Comparison of ENCODE assay signal across 8 cellular contexts in genomic region chr11:118923721-118924587, GRCh38. TPM values are rescaled to one million over a fixed set of nuclear protein-coding genes. Genes with fewer than 3 reads are reported as not detected.
DNase-seq lines count a peak whose midpoint lies in the region; ATAC-seq, FAIRE-seq and TF ChIP-seq lines count a peak whose summit lies in the region.

No MANE protein-coding gene starts in this region.

- H3K4me1 Mint-ChIP-seq in T-cell: peaks cover 49 to 60% (median 59%) of the 10 kb centered on the region in 3 donors

- H3K36me3 ChIP-seq in ES-I3 (ENCODE audit: insufficient read depth, low read length) (no peaks in the 10 kb centered on the region), esophagus squamous epithelium (no peaks in the 10 kb centered on the region), pancreas (no peaks in the 10 kb centered on the region)

- H3K9me3 ChIP-seq in ES-I3 (ENCODE audit: control insufficient read depth, insufficient read depth, low read length): no peaks in the 10 kb centered on the region
- H3K9me3 ChIP-seq in esophagus squamous epithelium: no peaks in the 10 kb centered on the region
- no peaks in the 10 kb centered on the region for H3K9me3 ChIP-seq in pancreas

- no peak for FAIRE-seq in pancreas (lab: Jason Lieb, UNC)
- no peak for FAIRE-seq in GM12891 (lab: Jason Lieb, UNC)

- ATAC-seq in T-cell (replicated peaks in 1 of 4): peak in 3 of 4 experiments; percentile 2 to 6 (median 3)
- no peak for ATAC-seq in pancreas
- ATAC-seq in GM21717 (IDR thresholded peaks at IDR 0.05; ENCODE audit: unreplicated experiment): no peak

- H3K4me1 ChIP-seq in ES-I3 (ENCODE audit: insufficient read depth, low read length) (peaks cover 30% of the 10 kb centered on the region), esophagus squamous epithelium (peaks cover 69 to 83% (median 77%) of the 10 kb centered on the region in 3 donors), pancreas (peaks cover 23 to 45% (median 31%) of the 10 kb centered on the region in 3 donors)

- H3K9ac ChIP-seq in ES-I3 (ENCODE audit: low read depth, low read length): peak overlapping the region; percentile 81

- peak overlapping the region; percentile 93 to 96 (median 96) for H3K4me3 Mint-ChIP-seq in T-cell

- 0 to 5% methylated on average over 3 to 7 of the region's 7 CpGs for WGBS in esophagus squamous epithelium, 2 donors
- 3 to 8% methylated on average over 7 of the region's 7 CpGs for WGBS in pancreas, 2 donors

- H3K27ac Mint-ChIP-seq in T-cell: peak overlapping the region; percentile 93 to 95

- CTCF ChIA-PET in T-cell (lab: Charles Lee): interaction anchor here (0.6 to 2.4 kb wide), 7 partner anchors 11 to 230 kb away, joined by 3 to 8 read pairs (median 3); partner anchors contain the start of gene DDX6 (in 1 of the 2)

- peak in 3 of 34 experiments; percentile 36 to 45 (median 41) for DNase-seq in T-cell
- DNase-seq in esophagus squamous epithelium (lab: John Stamatoyannopoulos, UW): no peak
- DNase-seq in pancreas: peak in 2 of 6 donors; percentile 36 to 64
- no peak for DNase-seq in GM12891 (ENCODE audit: insufficient read length, low spot score)
- no peak for DNase-seq in head of caudate nucleus
- no peak for DNase-seq in NCI-H2227 treated with DMSO at 0.1 percent for 48 hours (lab: John Stamatoyannopoulos, UW)

- POLR2A ChIA-PET in T-cell (lab: Charles Lee): interaction anchor here (0.5 to 1.4 kb wide), 11 partner anchors 10 to 224 kb away, joined by 3 to 12 read pairs (median 5); no protein-coding TSS in a partner anchor

- no peaks in the 10 kb centered on the region for H3K27me3 Mint-ChIP-seq in T-cell

- H3K27me3 ChIP-seq in esophagus squamous epithelium (no peaks in the 10 kb centered on the region), pancreas (no peaks in the 10 kb centered on the region)

- intact Hi-C loops in esophagus squamous epithelium (cut with DNase I) (loop anchor here (2.0 kb wide), 1 partner anchor 15 kb away; no protein-coding TSS in a partner anchor), pancreas (cut with DNase I) (loop anchor here in 1 of 3 donors (2.0 kb wide), 1 partner anchor 15 kb away; no protein-coding TSS in a partner anchor), head of caudate nucleus (cut with DNase I) (no loop called here)

- TF ChIP-seq CTCF in esophagus squamous epithelium (IDR thresholded peaks at IDR 0.05): no peak
- no peak for TF ChIP-seq CTCF in pancreas (IDR thresholded peaks at IDR 0.05)

- TF ChIP-seq POLR2A in esophagus squamous epithelium (IDR thresholded peaks at IDR 0.05): peak in 1 of 4 donors; percentile 17
- TF ChIP-seq POLR2A in GM12891 (IDR thresholded peaks at IDR 0.05; ENCODE audit: low read depth, low read length): no peak

- peak overlapping the region; percentile 95 to 100 (median 98) for H3K27ac ChIP-seq in esophagus squamous epithelium
- H3K27ac ChIP-seq in pancreas: peak overlapping the region; percentile 66 to 95 (median 92)

- H3K4me3 ChIP-seq in esophagus squamous epithelium (peak overlapping the region; percentile 78 to 92 (median 90)), pancreas (peak overlapping the region; percentile 46 to 88 (median 77))

- H3K9me3 Mint-ChIP-seq in T-cell: no peaks in the 10 kb centered on the region

- H3K36me3 Mint-ChIP-seq in T-cell: peaks cover 28% of the 10 kb centered on the region

TF ChIP-seq in GM12891, 5 proteins besides CTCF, POLR2A, EP300 and RAD21:
- no peak for TF ChIP-seq TAF1 (IDR thresholded peaks at IDR 0.05; ENCODE audit: low read depth, low read length)
- no peak for TF ChIP-seq POU2F2 (IDR thresholded peaks at IDR 0.05; ENCODE audit: low read depth, low read length)
- TF ChIP-seq POLR2AphosphoS5 (IDR thresholded peaks at IDR 0.05; ENCODE audit: low read depth, low read length): no peak
TF ChIP-seq in GM12891: peak in this region for 0.

RNA-seq across cellular contexts. Expression of gene BCL9L, which starts 1.8 kb away (rescaled TPM):
- total RNA-seq in T-cell: 100 to 1,000 TPM; 229 to 331 (median 308) TPM
- total RNA-seq in esophagus squamous epithelium: 10 to 100 TPM; 16.4 to 29.6 (median 18.9) TPM
- 10 to 100 TPM; 15.2 to 40.8 (median 23.3) TPM for total RNA-seq in pancreas
- 10 to 100 TPM in 1 of 2 donors, 1 to 10 TPM in 1; 6.5 to 31.4 TPM for polyA plus RNA-seq in pancreas
- polyA plus RNA-seq in GM12891 (2012; ENCODE audit: low read depth, missing spikeins): 5.5 TPM

RNA-seq across cellular contexts. Expression of gene UPK2, which starts 32.1 kb away (rescaled TPM):
- total RNA-seq in T-cell: under 1 TPM in 1 of 5 donors, not detected in 4; 0.32 TPM
- under 1 TPM in 1 of 4 donors, not detected in 3; 0.57 TPM for total RNA-seq in esophagus squamous epithelium
- total RNA-seq in pancreas: under 1 TPM in 1 of 6 donors, not detected in 5; 0.16 TPM
- polyA plus RNA-seq in pancreas: under 1 TPM; 0.09 to 0.19 TPM
- polyA plus RNA-seq in GM12891 (2012; ENCODE audit: low read depth, missing spikeins): 1.9 TPM

RNA-seq across cellular contexts. Expression of gene CXCR5, which starts 40.3 kb away (rescaled TPM):
- 10 to 100 TPM in 1 of 5 donors, 1 to 10 TPM in 4; 4.7 to 10.6 (median 6.3) TPM for total RNA-seq in T-cell
- under 1 TPM in 1 of 4 donors, not detected in 3; 0.06 TPM for total RNA-seq in esophagus squamous epithelium
- total RNA-seq in pancreas: under 1 TPM; 0.06 to 0.20 (median 0.12) TPM
- under 1 TPM; 0.11 to 0.19 TPM for polyA plus RNA-seq in pancreas
- polyA plus RNA-seq in GM12891 (2012; ENCODE audit: low read depth, missing spikeins): 4.4 TPM

RNA-seq across cellular contexts. Expression of gene FOXR1, which starts 47.6 kb away (rescaled TPM):
- not detected for total RNA-seq in T-cell
- not detected for total RNA-seq in esophagus squamous epithelium
- total RNA-seq in pancreas: not detected
- not detected for polyA plus RNA-seq in pancreas
- polyA plus RNA-seq in GM12891 (2012; ENCODE audit: low read depth, missing spikeins): not detected

Comparison
In these comparisons a context has a peak if more than half of its experiments do, and no peak if none do; other contexts are left out.
1. ATAC-seq: peak in T-cell (3 of 4); none in pancreas (0 of 4) and GM21717 (single experiment).
2. RNA of gene BCL9L, which starts 1.8 kb away (total RNA-seq): 229 to 331 TPM in T-cell; 15.2 to 40.8 TPM in pancreas and 16.4 to 29.6 TPM in esophagus squamous epithelium; every median in the first group is over 4 times any median in the second.
3. RNA of gene CXCR5, which starts 40.3 kb away (total RNA-seq): 4.7 to 10.6 TPM in T-cell; 0.06 to 0.20 TPM in pancreas and 0.06 TPM in esophagus squamous epithelium; every median in the first group is over 4 times any median in the second.